Comparison of ENCODE assay signal across 1 cellular context in genomic region chr22:21965762-21966288, GRCh38.
A peak's percentile ranks its signal among the peaks of the same experiment; 100 is the strongest.
TF ChIP-seq lines count a peak whose summit lies in the region.

No MANE protein-coding gene starts in this region.

TF ChIP-seq in K562, 482 proteins besides CTCF, POLR2A, EP300 and RAD21 (continued from another document and continues in another):
- TF ChIP-seq STAG1 (CRISPR knock-in tag; IDR thresholded peaks at IDR 0.05; ENCODE audit: borderline replicate concordance) (no peak), KDM2B (CRISPR knock-in tag; IDR thresholded peaks at IDR 0.05) (no peak), NFYB (IDR thresholded peaks at IDR 0.05; ENCODE audit: extremely low read depth, insufficient read length) (no peak), SMARCC2 (IDR thresholded peaks at IDR 0.05; ENCODE audit: low read depth) (no peak), PHF21A (IDR thresholded peaks at IDR 0.05; ENCODE audit: borderline replicate concordance, low read depth) (no peak), NR2F6 (CRISPR knock-in tag; IDR thresholded peaks at IDR 0.05) (peak; percentile 59; the same call in 1 of the 2 replicates), MTA1 (IDR thresholded peaks at IDR 0.05; ENCODE audit: borderline replicate concordance) (no peak), RBM14 (IDR thresholded peaks at IDR 0.05; ENCODE audit: borderline replicate concordance, insufficient read depth, low read depth, low read length) (no peak), ZC3H8 (IDR thresholded peaks at IDR 0.05) (no peak), SRSF7 (optimal IDR thresholded peaks at IDR 0.05; ENCODE audit: low read depth, low read length) (no peak), MXI1 (IDR thresholded peaks at IDR 0.05; ENCODE audit: low read depth, low read length) (no peak), OTX1 (CRISPR knock-in tag; IDR thresholded peaks at IDR 0.05) (peak; percentile 65; the same call in 1 of the 2 replicates), SAFB2 (IDR thresholded peaks at IDR 0.05; ENCODE audit: borderline replicate concordance, low read depth, low read length, severe bottlenecking) (no peak), ERF (CRISPR knock-in tag; IDR thresholded peaks at IDR 0.05) (no peak), RBM17 (IDR thresholded peaks at IDR 0.05; ENCODE audit: borderline replicate concordance, low read depth, low read length) (no peak), RAD51 (IDR thresholded peaks at IDR 0.05; ENCODE audit: borderline replicate concordance, low read depth) (no peak), SAFB (IDR thresholded peaks at IDR 0.05; ENCODE audit: borderline replicate concordance, low read depth, low read length) (no peak), NFIC (IDR thresholded peaks at IDR 0.05) (no peak), ZSCAN29 (IDR thresholded peaks at IDR 0.05) (no peak), USF2 (CRISPR knock-in tag; IDR thresholded peaks at IDR 0.05) (no peak), CREB1 (IDR thresholded peaks at IDR 0.05) (no peak), CREB1 (CRISPR knock-in tag; IDR thresholded peaks at IDR 0.05) (no peak), ADNP (tag; IDR thresholded peaks at IDR 0.05) (no peak), MAZ (CRISPR knock-in tag; conservative IDR thresholded peaks at IDR 0.05 in 1 of 2, IDR thresholded peaks at IDR 0.05 in 1 of 2) (no peak), VEZF1 (CRISPR knock-in tag; IDR thresholded peaks at IDR 0.05) (no peak), EGR1 (conservative IDR thresholded peaks at IDR 0.05) (0 out of 2 replicates have a peak, but pooled peaks have one; percentile 9), ELK3 (CRISPR knock-in tag; IDR thresholded peaks at IDR 0.05) (no peak), MED1 (CRISPR knock-in tag; IDR thresholded peaks at IDR 0.05; ENCODE audit: borderline replicate concordance) (no peak), ARID3B (CRISPR knock-in tag; IDR thresholded peaks at IDR 0.05; ENCODE audit: borderline replicate concordance) (no peak), IRF2 (CRISPR knock-in tag; IDR thresholded peaks at IDR 0.05) (peak; percentile 17; the same call in 1 of the 2 replicates), GTF2B (IDR thresholded peaks at IDR 0.05; ENCODE audit: extremely low read depth, insufficient read length) (no peak), EP400 (IDR thresholded peaks at IDR 0.05) (no peak), TRIM24 (IDR thresholded peaks at IDR 0.05) (no peak), HOMEZ (CRISPR knock-in tag; IDR thresholded peaks at IDR 0.05) (no peak), TOE1 (IDR thresholded peaks at IDR 0.05; ENCODE audit: borderline replicate concordance) (no peak), TOE1 (CRISPR knock-in tag; IDR thresholded peaks at IDR 0.05; ENCODE audit: borderline replicate concordance, low read depth) (no peak), MCM2 (IDR thresholded peaks at IDR 0.05; ENCODE audit: low read depth) (no peak), POLR2AphosphoS5 (IDR thresholded peaks at IDR 0.05; ENCODE audit: control insufficient read depth, insufficient read depth, low read depth, low read length) (peak; percentile 36; the same call in 1 of the 2 replicates), NR3C1 (CRISPR knock-in tag; IDR thresholded peaks at IDR 0.05) (no peak), NCOA4 (IDR thresholded peaks at IDR 0.05; ENCODE audit: partially characterized antibody) (no peak), MITF (IDR thresholded peaks at IDR 0.05) (no peak), POU5F1 (IDR thresholded peaks at IDR 0.05; ENCODE audit: borderline replicate concordance, low read depth, low read length, partially characterized antibody) (no peak), ZNF584 (CRISPR knock-in tag; IDR thresholded peaks at IDR 0.05; ENCODE audit: low read depth) (no peak), ASH1L (IDR thresholded peaks at IDR 0.05; ENCODE audit: borderline replicate concordance, low read depth, partially characterized antibody) (no peak), PURB (CRISPR knock-in tag; IDR thresholded peaks at IDR 0.05; ENCODE audit: low read depth) (no peak), LCOR (CRISPR knock-in tag; IDR thresholded peaks at IDR 0.05) (no peak), ZSCAN32 (CRISPR knock-in tag; IDR thresholded peaks at IDR 0.05) (no peak), MTF1 (CRISPR knock-in tag; IDR thresholded peaks at IDR 0.05; ENCODE audit: borderline replicate concordance) (no peak), PRMT5 (CRISPR knock-in tag; IDR thresholded peaks at IDR 0.05) (no peak), ZNF24 (IDR thresholded peaks at IDR 0.05) (no peak), C11orf30 (IDR thresholded peaks at IDR 0.05; ENCODE audit: low read depth) (no peak), ZNF174 (CRISPR knock-in tag; IDR thresholded peaks at IDR 0.05) (no peak)
- TF ChIP-seq, protein P1, sequence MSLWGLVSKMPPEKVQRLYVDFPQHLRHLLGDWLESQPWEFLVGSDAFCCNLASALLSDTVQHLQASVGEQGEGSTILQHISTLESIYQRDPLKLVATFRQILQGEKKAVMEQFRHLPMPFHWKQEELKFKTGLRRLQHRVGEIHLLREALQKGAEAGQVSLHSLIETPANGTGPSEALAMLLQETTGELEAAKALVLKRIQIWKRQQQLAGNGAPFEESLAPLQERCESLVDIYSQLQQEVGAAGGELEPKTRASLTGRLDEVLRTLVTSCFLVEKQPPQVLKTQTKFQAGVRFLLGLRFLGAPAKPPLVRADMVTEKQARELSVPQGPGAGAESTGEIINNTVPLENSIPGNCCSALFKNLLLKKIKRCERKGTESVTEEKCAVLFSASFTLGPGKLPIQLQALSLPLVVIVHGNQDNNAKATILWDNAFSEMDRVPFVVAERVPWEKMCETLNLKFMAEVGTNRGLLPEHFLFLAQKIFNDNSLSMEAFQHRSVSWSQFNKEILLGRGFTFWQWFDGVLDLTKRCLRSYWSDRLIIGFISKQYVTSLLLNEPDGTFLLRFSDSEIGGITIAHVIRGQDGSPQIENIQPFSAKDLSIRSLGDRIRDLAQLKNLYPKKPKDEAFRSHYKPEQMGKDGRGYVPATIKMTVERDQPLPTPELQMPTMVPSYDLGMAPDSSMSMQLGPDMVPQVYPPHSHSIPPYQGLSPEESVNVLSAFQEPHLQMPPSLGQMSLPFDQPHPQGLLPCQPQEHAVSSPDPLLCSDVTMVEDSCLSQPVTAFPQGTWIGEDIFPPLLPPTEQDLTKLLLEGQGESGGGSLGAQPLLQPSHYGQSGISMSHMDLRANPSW (CRISPR knock-in tag; IDR thresholded peaks at IDR 0.05) = no peak
- TF ChIP-seq, protein P2, sequence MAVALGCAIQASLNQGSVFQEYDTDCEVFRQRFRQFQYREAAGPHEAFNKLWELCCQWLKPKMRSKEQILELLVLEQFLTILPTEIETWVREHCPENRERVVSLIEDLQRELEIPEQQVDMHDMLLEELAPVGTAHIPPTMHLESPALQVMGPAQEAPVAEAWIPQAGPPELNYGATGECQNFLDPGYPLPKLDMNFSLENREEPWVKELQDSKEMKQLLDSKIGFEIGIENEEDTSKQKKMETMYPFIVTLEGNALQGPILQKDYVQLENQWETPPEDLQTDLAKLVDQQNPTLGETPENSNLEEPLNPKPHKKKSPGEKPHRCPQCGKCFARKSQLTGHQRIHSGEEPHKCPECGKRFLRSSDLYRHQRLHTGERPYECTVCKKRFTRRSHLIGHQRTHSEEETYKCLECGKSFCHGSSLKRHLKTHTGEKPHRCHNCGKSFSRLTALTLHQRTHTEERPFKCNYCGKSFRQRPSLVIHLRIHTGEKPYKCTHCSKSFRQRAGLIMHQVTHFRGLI (CRISPR knock-in tag; IDR thresholded peaks at IDR 0.05) = no peak
- TF ChIP-seq, protein P3, sequence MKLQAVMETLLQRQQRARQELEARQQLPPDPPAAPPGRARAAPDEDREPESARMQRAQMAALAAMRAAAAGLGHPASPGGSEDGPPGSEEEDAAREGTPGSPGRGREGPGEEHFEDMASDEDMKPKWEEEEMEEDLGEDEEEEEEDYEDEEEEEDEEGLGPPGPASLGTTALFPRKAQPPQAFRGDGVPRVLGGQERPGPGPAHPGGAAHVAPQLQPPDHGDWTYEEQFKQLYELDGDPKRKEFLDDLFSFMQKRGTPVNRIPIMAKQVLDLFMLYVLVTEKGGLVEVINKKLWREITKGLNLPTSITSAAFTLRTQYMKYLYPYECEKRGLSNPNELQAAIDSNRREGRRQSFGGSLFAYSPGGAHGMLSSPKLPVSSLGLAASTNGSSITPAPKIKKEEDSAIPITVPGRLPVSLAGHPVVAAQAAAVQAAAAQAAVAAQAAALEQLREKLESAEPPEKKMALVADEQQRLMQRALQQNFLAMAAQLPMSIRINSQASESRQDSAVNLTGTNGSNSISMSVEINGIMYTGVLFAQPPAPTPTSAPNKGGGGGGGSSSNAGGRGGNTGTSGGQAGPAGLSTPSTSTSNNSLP (IDR thresholded peaks at IDR 0.05; ENCODE audit: borderline replicate concordance, low read depth, low read length) = no peak
